Comparison of ENCODE assay signal across 1 cellular context in genomic region chr17:80694085-80694991, GRCh38.
TF ChIP-seq lines count a peak whose summit lies in the region.

No MANE protein-coding gene starts in this region.

TF ChIP-seq in HepG2, 621 proteins besides CTCF, POLR2A, EP300 and RAD21 (continued from another document):
- TF ChIP-seq ZFP91 (CRISPR knock-in tag; IDR thresholded peaks at IDR 0.05; ENCODE audit: borderline replicate concordance) (peak; percentile 50; the same call in 1 of the 2 replicates), ZBTB38 (CRISPR knock-in tag; IDR thresholded peaks at IDR 0.05) (peak; percentile 49), HNRNPL (IDR thresholded peaks at IDR 0.05; ENCODE audit: low read depth, low read length) (peak; percentile 78), NFKBIZ (CRISPR knock-in tag; IDR thresholded peaks at IDR 0.05) (no peak), NRL (CRISPR knock-in tag; IDR thresholded peaks at IDR 0.05; ENCODE audit: borderline replicate concordance) (0 out of 2 replicates have a peak, but pooled peaks have one; percentile 28)
